1 cellular context compared by ENCODE assay signal in the genomic region with DNA sequence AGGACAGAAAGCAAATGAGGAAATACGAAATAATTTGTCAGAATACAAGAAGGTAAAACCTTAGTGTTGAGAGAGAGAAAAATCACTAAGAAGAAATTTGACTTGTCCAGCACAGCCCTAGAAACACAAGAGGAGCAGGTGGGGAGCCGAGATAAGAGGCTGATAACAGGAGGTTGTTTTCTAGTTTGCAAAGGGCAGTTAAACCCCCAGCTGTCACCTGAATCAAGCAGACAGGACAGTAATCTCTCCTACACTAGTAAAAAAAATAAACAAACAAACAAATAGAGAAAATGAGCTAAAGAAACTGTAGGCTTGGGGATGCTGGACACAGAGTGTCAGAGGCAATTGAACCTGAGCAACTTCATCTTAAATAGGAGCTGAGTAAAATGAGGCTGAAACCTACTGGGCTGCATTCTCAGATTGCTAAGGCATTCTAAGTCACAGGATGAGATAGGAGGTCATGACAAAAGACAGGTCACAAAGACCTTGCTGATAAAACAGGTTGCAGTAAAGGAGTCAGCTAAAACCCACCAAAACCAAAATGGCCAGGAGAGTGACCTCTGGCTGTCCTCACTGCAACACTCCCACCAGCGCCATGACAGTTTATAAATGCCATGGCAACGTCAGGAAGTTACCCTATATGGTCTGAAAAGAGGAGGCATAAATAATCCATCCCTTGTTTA.
A peak's percentile ranks its signal among the peaks of the same experiment; 100 is the strongest.
TF ChIP-seq lines count a peak whose summit lies in the region.

No MANE protein-coding gene starts in this region.

TF ChIP-seq in K562, 482 proteins besides CTCF, POLR2A, EP300 and RAD21 (continued from another document and continues in another):
- TF ChIP-seq ZNF398 (CRISPR knock-in tag; IDR thresholded peaks at IDR 0.05) (no peak), ZNF740 (CRISPR knock-in tag; IDR thresholded peaks at IDR 0.05) (no peak), ZNF740 (tag; IDR thresholded peaks at IDR 0.05) (peak in 1 of 2 experiments; percentile 57; a peak in 1 of 4 replicates), TEAD2 (tag; IDR thresholded peaks at IDR 0.05) (no peak), EZH2 (IDR thresholded peaks at IDR 0.05; ENCODE audit: borderline replicate concordance, low read depth, low read length) (no peak), ZNF280A (IDR thresholded peaks at IDR 0.05; ENCODE audit: low read depth, partially characterized antibody) (no peak), ETS1 (conservative IDR thresholded peaks at IDR 0.05; ENCODE audit: control insufficient read depth, low read depth, low read length) (no peak), SRSF3 (IDR thresholded peaks at IDR 0.05; ENCODE audit: insufficient read depth, low read length) (no peak), MED1 (CRISPR knock-in tag; IDR thresholded peaks at IDR 0.05; ENCODE audit: borderline replicate concordance) (no peak), SMAD2 (IDR thresholded peaks at IDR 0.05; ENCODE audit: low read depth, low read length) (no peak), MAFG (tag; conservative IDR thresholded peaks at IDR 0.05) (no peak), AFF1 (IDR thresholded peaks at IDR 0.05; ENCODE audit: low read depth in 1 of 2, partially characterized antibody in 2 of 2) (no peak), GABPB2 (CRISPR knock-in tag; conservative IDR thresholded peaks at IDR 0.05) (no peak), HMG20A (CRISPR knock-in tag; conservative IDR thresholded peaks at IDR 0.05) (no peak), STAG1 (CRISPR knock-in tag; IDR thresholded peaks at IDR 0.05; ENCODE audit: borderline replicate concordance) (no peak), HIVEP1 (CRISPR knock-in tag; IDR thresholded peaks at IDR 0.05) (no peak), RBM39 (optimal IDR thresholded peaks at IDR 0.05; ENCODE audit: low read depth, low read length) (no peak), ZNF408 (CRISPR knock-in tag; IDR thresholded peaks at IDR 0.05; ENCODE audit: low read depth) (no peak), ZNF583 (CRISPR knock-in tag; IDR thresholded peaks at IDR 0.05) (no peak), TBP (optimal IDR thresholded peaks at IDR 0.05; ENCODE audit: low read depth, low read length) (no peak), ILF3 (IDR thresholded peaks at IDR 0.05; ENCODE audit: borderline replicate concordance) (no peak), DLX4 (CRISPR knock-in tag; IDR thresholded peaks at IDR 0.05) (no peak), FOXA1 (IDR thresholded peaks at IDR 0.05; ENCODE audit: borderline replicate concordance) (no peak), ZNF780A (CRISPR knock-in tag; IDR thresholded peaks at IDR 0.05) (no peak), CBFB (CRISPR knock-in tag; IDR thresholded peaks at IDR 0.05) (no peak), RFX7 (CRISPR knock-in tag; IDR thresholded peaks at IDR 0.05) (no peak), RBM34 (IDR thresholded peaks at IDR 0.05; ENCODE audit: borderline replicate concordance, insufficient read depth, low read length) (no peak), TFAM (CRISPR knock-in tag; conservative IDR thresholded peaks at IDR 0.05) (no peak), C11orf30 (IDR thresholded peaks at IDR 0.05; ENCODE audit: low read depth) (no peak), OTX1 (CRISPR knock-in tag; IDR thresholded peaks at IDR 0.05) (no peak), NFE2 (IDR thresholded peaks at IDR 0.05; ENCODE audit: low read depth) (no peak), ZKSCAN8 (CRISPR knock-in tag; IDR thresholded peaks at IDR 0.05) (no peak), ZNF57 (CRISPR knock-in tag; IDR thresholded peaks at IDR 0.05) (no peak)
- TF ChIP-seq, protein P1, sequence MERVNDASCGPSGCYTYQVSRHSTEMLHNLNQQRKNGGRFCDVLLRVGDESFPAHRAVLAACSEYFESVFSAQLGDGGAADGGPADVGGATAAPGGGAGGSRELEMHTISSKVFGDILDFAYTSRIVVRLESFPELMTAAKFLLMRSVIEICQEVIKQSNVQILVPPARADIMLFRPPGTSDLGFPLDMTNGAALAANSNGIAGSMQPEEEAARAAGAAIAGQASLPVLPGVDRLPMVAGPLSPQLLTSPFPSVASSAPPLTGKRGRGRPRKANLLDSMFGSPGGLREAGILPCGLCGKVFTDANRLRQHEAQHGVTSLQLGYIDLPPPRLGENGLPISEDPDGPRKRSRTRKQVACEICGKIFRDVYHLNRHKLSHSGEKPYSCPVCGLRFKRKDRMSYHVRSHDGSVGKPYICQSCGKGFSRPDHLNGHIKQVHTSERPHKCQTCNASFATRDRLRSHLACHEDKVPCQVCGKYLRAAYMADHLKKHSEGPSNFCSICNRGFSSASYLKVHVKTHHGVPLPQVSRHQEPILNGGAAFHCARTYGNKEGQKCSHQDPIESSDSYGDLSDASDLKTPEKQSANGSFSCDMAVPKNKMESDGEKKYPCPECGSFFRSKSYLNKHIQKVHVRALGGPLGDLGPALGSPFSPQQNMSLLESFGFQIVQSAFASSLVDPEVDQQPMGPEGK (CRISPR knock-in tag; IDR thresholded peaks at IDR 0.05; ENCODE audit: borderline replicate concordance) = no peak
- TF ChIP-seq, protein P2, sequence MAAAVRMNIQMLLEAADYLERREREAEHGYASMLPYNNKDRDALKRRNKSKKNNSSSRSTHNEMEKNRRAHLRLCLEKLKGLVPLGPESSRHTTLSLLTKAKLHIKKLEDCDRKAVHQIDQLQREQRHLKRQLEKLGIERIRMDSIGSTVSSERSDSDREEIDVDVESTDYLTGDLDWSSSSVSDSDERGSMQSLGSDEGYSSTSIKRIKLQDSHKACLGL (CRISPR knock-in tag; IDR thresholded peaks at IDR 0.05; ENCODE audit: borderline replicate concordance, poor library complexity, severe bottlenecking) = no peak
- TF ChIP-seq, protein P3, sequence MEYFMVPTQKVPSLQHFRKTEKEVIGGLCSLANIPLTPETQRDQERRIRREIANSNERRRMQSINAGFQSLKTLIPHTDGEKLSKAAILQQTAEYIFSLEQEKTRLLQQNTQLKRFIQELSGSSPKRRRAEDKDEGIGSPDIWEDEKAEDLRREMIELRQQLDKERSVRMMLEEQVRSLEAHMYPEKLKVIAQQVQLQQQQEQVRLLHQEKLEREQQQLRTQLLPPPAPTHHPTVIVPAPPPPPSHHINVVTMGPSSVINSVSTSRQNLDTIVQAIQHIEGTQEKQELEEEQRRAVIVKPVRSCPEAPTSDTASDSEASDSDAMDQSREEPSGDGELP (CRISPR knock-in tag; IDR thresholded peaks at IDR 0.05; ENCODE audit: borderline replicate concordance) = no peak
